In the genomic region with DNA sequence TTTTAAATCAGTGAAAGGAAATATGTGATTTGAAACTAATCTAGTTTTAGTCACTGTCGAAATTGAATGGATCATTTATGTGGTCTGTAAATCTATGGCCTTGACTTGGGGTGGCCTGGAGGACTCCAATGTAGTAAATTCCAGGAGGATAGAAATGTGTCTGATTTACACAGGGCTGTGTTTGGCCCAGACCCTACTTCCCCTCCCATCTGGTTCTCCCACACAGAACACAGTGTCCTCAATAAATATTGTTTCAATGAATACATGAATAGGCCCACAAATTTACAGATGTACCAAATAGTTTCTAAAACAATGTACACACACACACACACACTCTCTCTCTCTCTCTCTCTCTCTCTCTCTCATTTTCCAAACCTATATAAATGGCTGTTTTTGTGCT, we compare ENCODE assay signal across 30 cellular contexts. TPM values are rescaled to one million over a fixed set of nuclear protein-coding genes. Genes with fewer than 3 reads are reported as not detected.
DNase-seq lines count a peak whose midpoint lies in the region; TF ChIP-seq lines count a peak whose summit lies in the region.
"Had no signal": no experiment of that assay in that cellular context is flagged by ENCODE, and none has a peak within 500 bp of the region (broad histone marks: within the 10 kb centered on the region; RNA-seq: fewer than 3 reads in every experiment).

No MANE protein-coding gene starts in this region.

- H3K4me3 ChIP-seq in LNCaP clone FGC (ENCODE audit: low read depth, low read length) (no peak overlapping the region), coronary artery (peak overlapping the region; percentile 6), mucosa of stomach (ENCODE audit: low read length) (peak overlapping the region; percentile 70)

- peak overlapping the region in 1 of 2 donors; percentile 40 for H3K27ac ChIP-seq in coronary artery
- H3K27ac ChIP-seq: right atrium auricular region, vagina had no signal

- no peaks in the 10 kb centered on the region for H3K4me1 Mint-ChIP-seq in type B pancreatic cell (ENCODE audit: unreplicated experiment)
- H3K4me1 Mint-ChIP-seq: H9 had no signal

- no peak overlapping the region for H3K9ac ChIP-seq in mucosa of stomach (ENCODE audit: low read length)

- TF ChIP-seq CTCF in LNCaP clone FGC (IDR thresholded peaks at IDR 0.05; ENCODE audit: control insufficient read depth, extremely low read depth, insufficient read depth) (no peak), coronary artery (IDR thresholded peaks at IDR 0.05) (no peak), type B pancreatic cell (conservative IDR thresholded peaks at IDR 0.05) (no peak)

- peak overlapping the region; percentile 42 for H3K27ac Mint-ChIP-seq in type B pancreatic cell
- H3K27ac Mint-ChIP-seq: activated T-cell treated with anti-CD3 and anti-CD28 coated beads, Interleukin-2, amount 50 U/mL, for 24 hours; CD8-positive, alpha-beta memory T cell had no signal

- peak; percentile 38 for DNase-seq in LNCaP clone FGC (ENCODE audit: low read depth)
- no peak for DNase-seq in coronary artery (ENCODE audit: low spot score)
- DNase-seq in type B pancreatic cell (ENCODE audit: extremely low spot score, unreplicated experiment), result no peak
- DNase-seq in kidney glomerular epithelial cell (lab: John Stamatoyannopoulos, UW), result no peak
- DNase-seq in NCI-H187 (lab: John Stamatoyannopoulos, UW), result no peak
- DNase-seq in anterior cingulate cortex (lab: John Stamatoyannopoulos, UW), result no peak
- DNase-seq: activated CD4-positive, alpha-beta T cell treated with anti-CD3 and anti-CD28 coated beads for 1 hour; activated T-cell treated with anti-CD3 and anti-CD28 coated beads, Interleukin-2, amount 50 U/mL, for 24 hours; amygdala; CD8-positive, alpha-beta memory T cell; cerebellar nuclear complex; DMS53; effector CD4-positive, alpha-beta T cell; gastrocnemius medialis; GDM1; H9; hypothalamus; islet precursor cell; KG1; mammary epithelial cell; MV-4-11; NCI-H2029 treated with DMSO at 0.1 percent for 48 hours; NCI-H345; occipital lobe; OCI-M1; Right ventricle myocardium superior had no signal

- H3K9me3 Mint-ChIP-seq in type B pancreatic cell, result peaks cover 3% of the 10 kb centered on the region
- H3K9me3 Mint-ChIP-seq: activated T-cell treated with anti-CD3 and anti-CD28 coated beads, Interleukin-2, amount 50 U/mL, for 24 hours; CD8-positive, alpha-beta memory T cell; H9 had no signal

- H3K27me3 Mint-ChIP-seq in type B pancreatic cell, result peaks cover 4% of the 10 kb centered on the region

- no peak overlapping the region for H3K4me3 Mint-ChIP-seq in type B pancreatic cell
- H3K4me3 Mint-ChIP-seq: activated T-cell treated with anti-CD3 and anti-CD28 coated beads, Interleukin-2, amount 50 U/mL, for 24 hours; CD8-positive, alpha-beta memory T cell; H9 had no signal

- H3K9me3 ChIP-seq in mucosa of stomach (ENCODE audit: control insufficient read depth, low read length), result no peaks in the 10 kb centered on the region
- H3K9me3 ChIP-seq: gastrocnemius medialis, right atrium auricular region, vagina had no signal

- no peaks in the 10 kb centered on the region for H3K36me3 Mint-ChIP-seq in type B pancreatic cell
- H3K36me3 Mint-ChIP-seq: CD8-positive, alpha-beta memory T cell had no signal

- H3K36me3 ChIP-seq in mucosa of stomach (ENCODE audit: control insufficient read depth, insufficient read depth, low read length), result no peaks in the 10 kb centered on the region
- H3K36me3 ChIP-seq: gastrocnemius medialis, right atrium auricular region, vagina had no signal

- no peaks in the 10 kb centered on the region for H3K27me3 ChIP-seq in mucosa of stomach (ENCODE audit: control insufficient read depth, insufficient read depth, low read length)
- H3K27me3 ChIP-seq: right atrium auricular region, vagina had no signal

- H3K4me1 ChIP-seq in mucosa of stomach (ENCODE audit: control insufficient read depth, insufficient read depth, low read length), result peaks cover 16% of the 10 kb centered on the region
- H3K4me1 ChIP-seq: gastrocnemius medialis had no signal

RNA-seq across cellular contexts. Expression of gene CCDC68, which starts 2.0 kb away (rescaled TPM):
- 2.5 TPM in 1 of 2 replicates, not detected in the other for total RNA-seq in type B pancreatic cell (ENCODE audit: low replicate concordance)
- total RNA-seq: CD8-positive, alpha-beta memory T cell; H9; myocyte had no signal
